8 cellular contexts compared by ENCODE assay signal in genomic region chr17:78412403-78412802, GRCh38. TPM values are rescaled to one million over a fixed set of nuclear protein-coding genes. Genes with fewer than 3 reads are reported as not detected.
DNase-seq lines count a peak whose midpoint lies in the region; ATAC-seq, FAIRE-seq and TF ChIP-seq lines count a peak whose summit lies in the region.

No MANE protein-coding gene starts in this region.

- TF ChIP-seq CTCF in A549 (IDR thresholded peaks at IDR 0.05) (peak; percentile 51), GM10266 (IDR thresholded peaks at IDR 0.05; ENCODE audit: control insufficient read depth, insufficient read depth, low read depth, missing control alignments) (peak; percentile 33), epithelial cell of proximal tubule (conservative IDR thresholded peaks at IDR 0.05; ENCODE audit: low read depth, low read length) (peak; percentile 54)

- CTCF ChIA-PET in A549 (lab: Yijun Ruan, JAX), result interaction anchor here (0.6 to 1.8 kb wide), 6 partner anchors 22 to 123 kb away, joined by 3 to 14 read pairs (median 4); no protein-coding TSS in a partner anchor

- DNase-seq in A549 (ENCODE audit: low read depth in 1 of 2, low spot score in 1 of 2), result peak; percentile 51 to 58
- DNase-seq in GM10266 (ENCODE audit: extremely low spot score), result no peak
- peak; percentile 71 for DNase-seq in T-helper 2 cell treated with Interferon-gamma antibody and Interleukin-4, amounts not matched to agents 5 μg/mL and 100 μg/mL, for 36 hours (ENCODE audit: low spot score)
- no peak for DNase-seq in epithelial cell of proximal tubule (ENCODE audit: low read depth)
- peak; percentile 37 to 39 for DNase-seq in stimulated activated CD4-positive, alpha-beta T cell treated with anti-CD3 and anti-CD28 coated beads, Interleukin-2, amount 100 ng/mL, for 24 hours
- DNase-seq in ecto neural progenitor cell (ENCODE audit: low spot score), result no peak

- peak overlapping the region; percentile 91 for H3K27ac Mint-ChIP-seq in T-helper 2 cell treated with Interferon-gamma antibody and Interleukin-4, amounts not matched to agents 5 μg/mL and 100 μg/mL, for 36 hours

- 80% methylated on average over 10 of the region's 10 CpGs for WGBS in A549 (ENCODE audit: missing lambda C conversion rate)

- no peaks in the 10 kb centered on the region for H3K9me3 Mint-ChIP-seq in T-helper 2 cell treated with Interferon-gamma antibody and Interleukin-4, amounts not matched to agents 5 μg/mL and 100 μg/mL, for 36 hours

- ATAC-seq in A549 (peak; percentile 51 to 69; a peak in 4 of 6 replicates), HG03565 (IDR thresholded peaks at IDR 0.05; ENCODE audit: unreplicated experiment) (no peak), GM21367 (IDR thresholded peaks at IDR 0.05; ENCODE audit: unreplicated experiment) (no peak)

- H3K4me3 ChIP-seq in A549 (no peak overlapping the region), epithelial cell of proximal tubule (ENCODE audit: low read depth, low read length) (no peak overlapping the region)

- H3K27me3 Mint-ChIP-seq in T-helper 2 cell treated with Interferon-gamma antibody and Interleukin-4, amounts not matched to agents 5 μg/mL and 100 μg/mL, for 36 hours (ENCODE audit: low read depth), result no peaks in the 10 kb centered on the region

- H3K4me1 Mint-ChIP-seq in T-helper 2 cell treated with Interferon-gamma antibody and Interleukin-4, amounts not matched to agents 5 μg/mL and 100 μg/mL, for 36 hours (ENCODE audit: low read depth), result peaks cover 65% of the 10 kb centered on the region

- H3K4me1 ChIP-seq in A549, result peaks cover 25% of the 10 kb centered on the region

- peaks cover 36% of the 10 kb centered on the region for H3K36me3 Mint-ChIP-seq in T-helper 2 cell treated with Interferon-gamma antibody and Interleukin-4, amounts not matched to agents 5 μg/mL and 100 μg/mL, for 36 hours (ENCODE audit: low read depth)

- no peak overlapping the region for H3K27ac ChIP-seq in A549

- H3K9me3 ChIP-seq in A549, result no peaks in the 10 kb centered on the region

- FAIRE-seq in A549 (lab: Jason Lieb, UNC), result no peak

- no peak for TF ChIP-seq EP300 in A549 (IDR thresholded peaks at IDR 0.05)

- TF ChIP-seq POLR2A in A549 (IDR thresholded peaks at IDR 0.05; ENCODE audit: low read length), result no peak

- H3K4me3 Mint-ChIP-seq in T-helper 2 cell treated with Interferon-gamma antibody and Interleukin-4, amounts not matched to agents 5 μg/mL and 100 μg/mL, for 36 hours, result peak overlapping the region; percentile 70

- POLR2A ChIA-PET in A549 (lab: Yijun Ruan, JAX), result interaction anchor here (0.7 kb wide), 2 partner anchors 10 to 40 kb away, joined by 3 to 7 read pairs; no protein-coding TSS in a partner anchor

- H3K4me2 ChIP-seq in A549, result no peak overlapping the region

- peak in 1 of 2 experiments; percentile 26; a peak in 1 of 5 replicates for TF ChIP-seq RAD21 in A549 (conservative IDR thresholded peaks at IDR 0.05 in 1 of 2, IDR thresholded peaks at IDR 0.05 in 1 of 2)

TF ChIP-seq in A549, 52 proteins besides CTCF, POLR2A, EP300 and RAD21:
- TF ChIP-seq E2F6 (IDR thresholded peaks at IDR 0.05; ENCODE audit: borderline replicate concordance, low read depth) (no peak), RNF2 (IDR thresholded peaks at IDR 0.05; ENCODE audit: borderline replicate concordance, low read depth) (no peak), CBX8 (IDR thresholded peaks at IDR 0.05) (no peak), HOXA7 (CRISPR knock-in tag; IDR thresholded peaks at IDR 0.05) (no peak), JUN (IDR thresholded peaks at IDR 0.05) (no peak), HOXB5 (CRISPR knock-in tag; IDR thresholded peaks at IDR 0.05) (no peak), ELK1 (IDR thresholded peaks at IDR 0.05; ENCODE audit: low read depth, low read length) (no peak), BHLHE40 (IDR thresholded peaks at IDR 0.05; ENCODE audit: low read depth, low read length) (no peak), CHD4 (IDR thresholded peaks at IDR 0.05; ENCODE audit: borderline replicate concordance) (no peak), JUNB (IDR thresholded peaks at IDR 0.05) (no peak)

RNA-seq across cellular contexts. Expression of gene PGS1, which starts 34.0 kb away (rescaled TPM):
- polyA plus RNA-seq in A549 (2011; rRNA removed) (29.5 and 29.6 TPM in 2 replicates), A549 (2017; fragmentation: RNase III; extraction: RNeasy Plus Mini Kit Qiagen cat#74134 plus additional on column Dnase treatment) (23.4 to 27.0 TPM (median 23.7 TPM) in 3 replicates)
- polyA plus RNA-seq in A549 (2012; cell fraction: cytosol; rRNA removed), result 41.5 and 50.7 TPM in 2 replicates
- polyA plus RNA-seq in A549 (2012; cell fraction: nucleus; rRNA removed), result 111 and 113 TPM in 2 replicates
- polyA minus RNA-seq in A549 (2011; rRNA and poly(A)+ RNA removed), result 40.0 and 45.8 TPM in 2 replicates
- 28.7 and 40.6 TPM in 2 replicates for total RNA-seq in epithelial cell of proximal tubule

RNA-seq across cellular contexts. Expression of gene SOCS3, which starts 52.5 kb away (rescaled TPM):
- polyA plus RNA-seq in A549 (2011; rRNA removed) (13.3 and 14.7 TPM in 2 replicates), A549 (2017; fragmentation: RNase III; extraction: RNeasy Plus Mini Kit Qiagen cat#74134 plus additional on column Dnase treatment) (10.9 to 13.5 TPM (median 11.5 TPM) in 3 replicates)
- 16.7 and 27.8 TPM in 2 replicates for polyA plus RNA-seq in A549 (2012; cell fraction: cytosol; rRNA removed)
- 32.8 and 41.8 TPM in 2 replicates for polyA plus RNA-seq in A549 (2012; cell fraction: nucleus; rRNA removed)
- 19.8 and 19.9 TPM in 2 replicates for polyA minus RNA-seq in A549 (2011; rRNA and poly(A)+ RNA removed)
- total RNA-seq in epithelial cell of proximal tubule, result 42.8 and 69.2 TPM in 2 replicates

Comparison
In these comparisons a context has a peak if more than half of its experiments do, and no peak if none do; other contexts are left out.
1. ATAC-seq: peak in A549 (2 of 2); none in HG03565 (single experiment) and GM21367 (single experiment).
2. DNase-seq: peak in A549 (2 of 2), T-helper 2 cell treated with Interferon-gamma antibody and Interleukin-4, amounts not matched to agents 5 μg/mL and 100 μg/mL, for 36 hours (single experiment) and stimulated activated CD4-positive, alpha-beta T cell treated with anti-CD3 and anti-CD28 coated beads, Interleukin-2, amount 100 ng/mL, for 24 hours (2 of 2); none in GM10266 (single experiment), epithelial cell of proximal tubule (single experiment) and ecto neural progenitor cell (single experiment).
3. Peak in every context shown above with its lines, with median percentiles within 50 percentile points of each other: CTCF ChIP-seq.